In the genomic region with DNA sequence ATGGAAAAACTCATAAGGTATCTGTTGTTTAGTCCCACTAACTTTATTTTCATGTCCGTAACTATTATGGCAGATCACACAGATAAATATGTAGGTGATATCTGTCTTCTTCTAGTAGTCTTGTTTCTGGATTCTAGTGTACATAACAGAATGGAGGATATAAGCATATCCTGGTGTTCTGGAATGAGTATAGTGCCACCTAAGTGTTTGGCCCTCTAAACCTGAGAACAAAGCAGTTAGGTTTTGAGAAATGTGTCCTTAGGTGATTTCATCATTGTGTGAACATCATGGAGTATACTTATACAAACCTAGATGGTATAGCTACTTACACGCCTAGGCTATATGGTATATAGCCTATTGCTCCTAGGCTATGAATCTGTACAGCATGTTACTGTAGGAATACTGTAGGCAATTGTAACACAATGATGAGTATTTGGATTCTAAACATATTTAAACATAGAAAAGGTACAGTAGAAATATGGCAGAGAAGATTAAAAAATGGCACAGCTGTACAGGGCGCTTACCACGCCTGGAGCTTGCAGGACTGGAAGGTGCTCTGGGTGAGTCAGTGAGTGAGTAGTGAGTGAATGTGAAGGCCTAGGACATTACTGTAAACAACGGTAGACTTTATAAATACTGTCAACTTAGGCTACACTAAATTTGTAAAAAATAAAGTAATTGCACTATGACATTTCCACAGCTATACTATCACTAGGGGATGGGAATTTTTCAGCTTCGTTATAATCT, we compare ENCODE assay signal across 24 cellular contexts.
"Had no signal": no experiment of that assay in that cellular context is flagged by ENCODE, and none has a peak within 500 bp of the region (broad histone marks: within the 10 kb centered on the region; RNA-seq: fewer than 3 reads in every experiment).

No MANE protein-coding gene starts in this region.

- H3K9me2 ChIP-seq: SK-N-SH had no signal

- H3K4me3 ChIP-seq: cardiac muscle cell, K562, SJCRH30 had no signal

- H3K4me1 ChIP-seq: SJCRH30 had no signal

- H3K36me3 ChIP-seq: cardiac muscle cell, SJCRH30 had no signal

- H3K9me3 ChIP-seq: SJCRH30, SK-N-SH had no signal

- H3K4me2 ChIP-seq: SK-N-SH had no signal

- DNase-seq: activated CD4-positive, alpha-beta memory T cell treated with anti-CD3 and anti-CD28 coated beads for 36 hours; activated CD4-positive, alpha-beta T cell treated with anti-CD3 and anti-CD28 coated beads, Interleukin-2, amount 10 ng/mL, durations not matched to agents 7 days and 5 days; activated CD4-positive, CD25-positive, alpha-beta regulatory T cell; activated CD8-positive, alpha-beta memory T cell treated with anti-CD3 and anti-CD28 coated beads for 24 hours; activated effector memory CD4-positive, alpha-beta T cell treated with anti-CD3 and anti-CD28 coated beads, Interleukin-2, amount 50 U/mL, for 16 hours; activated naive CD4-positive, alpha-beta T cell treated with Interleukin-2 at 50 U/mL for 16 hours; activated T-cell treated with anti-CD3 and anti-CD28 coated beads, Interleukin-2, amount 50 U/mL, for 4 hours; amygdala; NCI-H1092; NCI-H1694; NCI-H2029; NCI-H2107; NCI-H2171 treated with DMSO at 0.1 percent for 48 hours; NCI-H226; NCI-H69; Right ventricle myocardium superior; SJCRH30; SK-N-SH; T-helper 1 cell had no signal

- ATAC-seq: activated T-cell treated with anti-CD3 and anti-CD28 coated beads, Interleukin-2, amount 50 U/mL, for 4 hours; K562 had no signal

- H3K27ac ChIP-seq: cardiac muscle cell, RWPE1, SJCRH30, VCaP had no signal

- FAIRE-seq: astrocyte, K562 had no signal
